ENCODE assay signal across 25 cellular contexts in the genomic region with DNA sequence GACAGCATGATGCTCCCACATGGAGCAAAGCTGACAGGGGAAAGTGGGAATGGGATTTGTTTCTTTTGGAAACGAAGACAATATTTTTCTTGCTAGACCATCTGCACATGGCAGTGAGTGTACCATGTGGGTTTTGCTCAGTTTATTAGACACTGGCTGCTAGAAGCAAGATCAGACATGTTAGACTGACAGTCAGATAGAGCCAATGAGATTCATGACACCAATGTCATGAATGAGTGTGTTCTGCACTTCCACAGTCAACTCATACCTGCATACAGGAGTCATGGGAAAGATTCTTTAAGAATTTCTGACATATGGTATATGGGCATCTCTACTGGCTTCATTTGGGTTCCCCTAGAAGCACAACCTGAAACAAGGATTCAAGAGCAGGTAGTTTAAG. TPM values are rescaled to one million over a fixed set of nuclear protein-coding genes. Genes with fewer than 3 reads are reported as not detected.
"Had no signal": no experiment of that assay in that cellular context is flagged by ENCODE, and none has a peak within 500 bp of the region (broad histone marks: within the 10 kb centered on the region; RNA-seq: fewer than 3 reads in every experiment).

No MANE protein-coding gene starts in this region.

- H3K9me3 ChIP-seq: left ventricle myocardium inferior, mucosa of descending colon, ovary, right atrium auricular region, right lobe of liver, stomach, testis, thyroid gland, transverse colon, upper lobe of left lung, vagina had no signal

- ATAC-seq: mucosa of descending colon; naive thymus-derived CD4-positive, alpha-beta T cell; natural killer cell treated with Interleukin-12 subunit alpha and Interleukin-12 subunit beta and Interleukin-15 and Interleukin-18, amount 100 ng/mL, for 72 hours; right lobe of liver; stimulated activated memory B cell treated with anti-CD40 and anti-IgM and Interleukin-4, amounts not matched to agents 10 μg/mL and 1 μg/mL and 100 μg/mL, for 72 hours; stimulated activated naive CD8-positive, alpha-beta T cell treated with anti-CD3 and anti-CD28 coated beads, Interleukin-15, Interleukin-2, amounts not matched to agents 100 U/mL and 50 U/mL, for 24 hours had no signal

- DNase-seq: islet precursor cell; left ventricle myocardium inferior; midbrain; mucosa of descending colon; naive thymus-derived CD4-positive, alpha-beta T cell; ovary; right lobe of liver; stimulated activated CD4-positive, alpha-beta T cell treated with anti-CD3 and anti-CD28 coated beads, Interleukin-1b, Interleukin-23, amount 100 ng/mL, for 48 hours; stimulated activated CD4-positive, alpha-beta T cell treated with anti-CD3 and anti-CD28 coated beads, Interleukin-2, amount 100 ng/mL, for 48 hours; stimulated activated CD4-positive, alpha-beta T cell treated with anti-CD3 and anti-CD28 coated beads, Interleukin-4, amount 100 ng/mL, for 4 hours; stimulated activated CD8-positive, alpha-beta memory T cell treated with anti-CD3 and anti-CD28 coated beads, Interleukin-4, amount 100 ng/mL, for 48 hours; stimulated activated naive CD8-positive, alpha-beta T cell treated with anti-CD3 and anti-CD28 coated beads, Interleukin-15, Interleukin-2, amounts not matched to agents 100 U/mL and 50 U/mL, for 24 hours; stomach; testis; thyroid gland; transverse colon; upper lobe of left lung had no signal

- H3K36me3 ChIP-seq: left ventricle myocardium inferior, ovary, right atrium auricular region, right lobe of liver, stomach, thyroid gland, transverse colon, upper lobe of left lung, vagina had no signal

- H3K4me3 ChIP-seq: left ventricle myocardium inferior, lung, mucosa of descending colon, ovary, right atrium auricular region, right lobe of liver, smooth muscle cell, stomach, testis, thyroid gland, transverse colon, upper lobe of left lung, vagina had no signal

- H3K27me3 ChIP-seq: ovary, right lobe of liver, testis, thyroid gland, vagina had no signal

- H3K27ac ChIP-seq: left ventricle myocardium inferior, ovary, right atrium auricular region, right lobe of liver, stomach, testis, thyroid gland, transverse colon, upper lobe of left lung, vagina had no signal

RNA-seq across cellular contexts. Expression of a gene that starts 3.6 kb away (rescaled TPM):
- total RNA-seq: naive thymus-derived CD4-positive, alpha-beta T cell; natural killer cell treated with Interleukin-12 subunit alpha and Interleukin-12 subunit beta and Interleukin-15 and Interleukin-18, amount 100 ng/mL, for 72 hours; omental fat pad; right atrium auricular region; skeletal muscle tissue; vagina had no signal
- polyA plus RNA-seq: naive thymus-derived CD4-positive, alpha-beta T cell had no signal
